1 cellular context compared by ENCODE assay signal in genomic region chr15:58340176-58340575, GRCh38.
TF ChIP-seq lines count a peak whose summit lies in the region.

No MANE protein-coding gene starts in this region.

TF ChIP-seq in K562, 482 proteins besides CTCF, POLR2A, EP300 and RAD21:
- TF ChIP-seq CTCFL (IDR thresholded peaks at IDR 0.05; ENCODE audit: borderline replicate concordance, insufficient read depth, low read depth, low read length, poor library complexity, severe bottlenecking) = no peak
- no peak for TF ChIP-seq GABPB2 (CRISPR knock-in tag; conservative IDR thresholded peaks at IDR 0.05)
- no peak for TF ChIP-seq STAT6 (CRISPR knock-in tag; IDR thresholded peaks at IDR 0.05)
- TF ChIP-seq ZBTB1 (CRISPR knock-in tag; IDR thresholded peaks at IDR 0.05; ENCODE audit: borderline replicate concordance, low read depth) = no peak
- TF ChIP-seq GABPA (tag; conservative IDR thresholded peaks at IDR 0.05; ENCODE audit: low read depth) = no peak
- no peak for TF ChIP-seq RBM25 (IDR thresholded peaks at IDR 0.05; ENCODE audit: low read depth, low read length, severe bottlenecking)
- TF ChIP-seq HMG20B (CRISPR knock-in tag; IDR thresholded peaks at IDR 0.05) = no peak
- TF ChIP-seq ARNT (IDR thresholded peaks at IDR 0.05) = no peak
- TF ChIP-seq KLF13 (tag; IDR thresholded peaks at IDR 0.05; ENCODE audit: borderline replicate concordance, low read depth) = no peak
- TF ChIP-seq SRSF1 (IDR thresholded peaks at IDR 0.05; ENCODE audit: low read depth, low read length) = no peak
- TF ChIP-seq PKNOX1 (IDR thresholded peaks at IDR 0.05) = no peak
- no peak for TF ChIP-seq ZNF551 (CRISPR knock-in tag; IDR thresholded peaks at IDR 0.05)
- no peak for TF ChIP-seq CEBPG (CRISPR knock-in tag; IDR thresholded peaks at IDR 0.05)
- TF ChIP-seq CEBPG (tag; conservative IDR thresholded peaks at IDR 0.05 in 1 of 2, IDR thresholded peaks at IDR 0.05 in 1 of 2) = peak in 1 of 2 experiments; percentile 47; a peak in 2 of 4 replicates
- no peak for TF ChIP-seq ZNF740 (CRISPR knock-in tag; IDR thresholded peaks at IDR 0.05)
- no peak for TF ChIP-seq ZNF740 (tag; IDR thresholded peaks at IDR 0.05)
- no peak for TF ChIP-seq TFAM (CRISPR knock-in tag; conservative IDR thresholded peaks at IDR 0.05)
- 0 out of 2 replicates have a peak, but pooled peaks have one; percentile 24 for TF ChIP-seq ZNF592 (IDR thresholded peaks at IDR 0.05)
- no peak for TF ChIP-seq SIRT6 (IDR thresholded peaks at IDR 0.05; ENCODE audit: low read depth, low read length)
- no peak for TF ChIP-seq ZNF431 (CRISPR knock-in tag; IDR thresholded peaks at IDR 0.05)
- TF ChIP-seq NFE2L1 (tag; IDR thresholded peaks at IDR 0.05; ENCODE audit: borderline replicate concordance, low read depth) = no peak
- TF ChIP-seq ZBTB43 (CRISPR knock-in tag; IDR thresholded peaks at IDR 0.05) = no peak
- TF ChIP-seq MXD1 (CRISPR knock-in tag; IDR thresholded peaks at IDR 0.05; ENCODE audit: borderline replicate concordance, poor library complexity, severe bottlenecking) = no peak
- no peak for TF ChIP-seq HNRNPH1 (optimal IDR thresholded peaks at IDR 0.05; ENCODE audit: low read depth, low read length)
- TF ChIP-seq GTF2F1 (IDR thresholded peaks at IDR 0.05; ENCODE audit: low read depth, low read length) = no peak
- TF ChIP-seq ATF1 (CRISPR knock-in tag; IDR thresholded peaks at IDR 0.05) = no peak
- no peak for TF ChIP-seq ATF1 (tag; IDR thresholded peaks at IDR 0.05)
- TF ChIP-seq ATF3 (IDR thresholded peaks at IDR 0.05) = peak; percentile 53
- TF ChIP-seq ATF3 (CRISPR knock-in tag; conservative IDR thresholded peaks at IDR 0.05) = no peak
- no peak for TF ChIP-seq CREB3 (tag; conservative IDR thresholded peaks at IDR 0.05; ENCODE audit: low read depth)
